1 cellular context compared by ENCODE assay signal in the genomic region with DNA sequence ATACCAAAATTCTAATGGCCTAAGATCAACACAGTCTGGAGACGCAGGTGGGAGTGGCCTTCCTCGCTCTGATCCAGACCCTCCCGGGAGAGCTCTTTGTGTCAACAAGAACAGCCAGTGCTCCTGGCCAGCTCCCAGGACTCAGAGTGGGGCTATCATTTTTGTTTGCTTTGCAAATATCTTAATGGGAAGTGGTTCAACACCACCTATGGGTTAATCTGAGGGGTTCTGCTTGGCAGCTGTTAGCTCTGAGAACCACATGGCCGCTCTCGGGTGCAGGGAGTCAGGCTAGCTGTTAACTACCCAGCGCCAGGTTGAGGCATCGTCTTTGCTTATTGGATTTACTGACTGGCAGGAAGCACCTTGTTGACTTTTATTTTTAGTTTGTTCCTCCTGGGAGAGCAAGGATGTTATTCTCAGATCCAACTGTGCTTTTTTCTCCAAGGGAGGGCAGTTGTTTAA.
A peak's percentile ranks its signal among the peaks of the same experiment; 100 is the strongest.
TF ChIP-seq lines count a peak whose summit lies in the region.

No MANE protein-coding gene starts in this region.

TF ChIP-seq in HepG2, 621 proteins besides CTCF, POLR2A, EP300 and RAD21 (continued from another document and continues in another):
- no peak for TF ChIP-seq ZNF407 (CRISPR knock-in tag; IDR thresholded peaks at IDR 0.05; ENCODE audit: not compliant biosample characterization)
- TF ChIP-seq ZNF143 (CRISPR knock-in tag; IDR thresholded peaks at IDR 0.05), result no peak
- no peak for TF ChIP-seq MBD4 (IDR thresholded peaks at IDR 0.05; ENCODE audit: borderline replicate concordance, low read length)
- 0 out of 2 replicates have a peak, but pooled peaks have one; percentile 50 for TF ChIP-seq MTA1 (CRISPR knock-in tag; IDR thresholded peaks at IDR 0.05; ENCODE audit: borderline replicate concordance)
- no peak for TF ChIP-seq CHD4 (IDR thresholded peaks at IDR 0.05; ENCODE audit: borderline replicate concordance, low read length)
- peak; percentile 70 for TF ChIP-seq MED1 (CRISPR knock-in tag; IDR thresholded peaks at IDR 0.05)
- TF ChIP-seq NFKB2 (CRISPR knock-in tag; IDR thresholded peaks at IDR 0.05; ENCODE audit: borderline replicate concordance), result no peak; the same call in 1 of the 2 replicates
- no peak for TF ChIP-seq ZBTB46 (CRISPR knock-in tag; IDR thresholded peaks at IDR 0.05; ENCODE audit: borderline replicate concordance)
- TF ChIP-seq, protein P1, sequence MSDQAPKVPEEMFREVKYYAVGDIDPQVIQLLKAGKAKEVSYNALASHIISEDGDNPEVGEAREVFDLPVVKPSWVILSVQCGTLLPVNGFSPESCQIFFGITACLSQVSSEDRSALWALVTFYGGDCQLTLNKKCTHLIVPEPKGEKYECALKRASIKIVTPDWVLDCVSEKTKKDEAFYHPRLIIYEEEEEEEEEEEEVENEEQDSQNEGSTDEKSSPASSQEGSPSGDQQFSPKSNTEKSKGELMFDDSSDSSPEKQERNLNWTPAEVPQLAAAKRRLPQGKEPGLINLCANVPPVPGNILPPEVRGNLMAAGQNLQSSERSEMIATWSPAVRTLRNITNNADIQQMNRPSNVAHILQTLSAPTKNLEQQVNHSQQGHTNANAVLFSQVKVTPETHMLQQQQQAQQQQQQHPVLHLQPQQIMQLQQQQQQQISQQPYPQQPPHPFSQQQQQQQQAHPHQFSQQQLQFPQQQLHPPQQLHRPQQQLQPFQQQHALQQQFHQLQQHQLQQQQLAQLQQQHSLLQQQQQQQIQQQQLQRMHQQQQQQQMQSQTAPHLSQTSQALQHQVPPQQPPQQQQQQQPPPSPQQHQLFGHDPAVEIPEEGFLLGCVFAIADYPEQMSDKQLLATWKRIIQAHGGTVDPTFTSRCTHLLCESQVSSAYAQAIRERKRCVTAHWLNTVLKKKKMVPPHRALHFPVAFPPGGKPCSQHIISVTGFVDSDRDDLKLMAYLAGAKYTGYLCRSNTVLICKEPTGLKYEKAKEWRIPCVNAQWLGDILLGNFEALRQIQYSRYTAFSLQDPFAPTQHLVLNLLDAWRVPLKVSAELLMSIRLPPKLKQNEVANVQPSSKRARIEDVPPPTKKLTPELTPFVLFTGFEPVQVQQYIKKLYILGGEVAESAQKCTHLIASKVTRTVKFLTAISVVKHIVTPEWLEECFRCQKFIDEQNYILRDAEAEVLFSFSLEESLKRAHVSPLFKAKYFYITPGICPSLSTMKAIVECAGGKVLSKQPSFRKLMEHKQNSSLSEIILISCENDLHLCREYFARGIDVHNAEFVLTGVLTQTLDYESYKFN (CRISPR knock-in tag; conservative IDR thresholded peaks at IDR 0.05), result peak; percentile 67
- no peak for TF ChIP-seq DNMT1 (CRISPR knock-in tag; IDR thresholded peaks at IDR 0.05)
- TF ChIP-seq TEAD2 (CRISPR knock-in tag; IDR thresholded peaks at IDR 0.05), result no peak
- TF ChIP-seq RFXAP (CRISPR knock-in tag; IDR thresholded peaks at IDR 0.05; ENCODE audit: borderline replicate concordance), result 0 out of 2 replicates have a peak, but pooled peaks have one; percentile 57
- no peak for TF ChIP-seq NFKBIZ (CRISPR knock-in tag; IDR thresholded peaks at IDR 0.05)
- no peak for TF ChIP-seq ZNF333 (CRISPR knock-in tag; IDR thresholded peaks at IDR 0.05; ENCODE audit: borderline replicate concordance)
- TF ChIP-seq SAP130 (CRISPR knock-in tag; IDR thresholded peaks at IDR 0.05; ENCODE audit: low read depth), result peak; percentile 72
- TF ChIP-seq, protein P2, sequence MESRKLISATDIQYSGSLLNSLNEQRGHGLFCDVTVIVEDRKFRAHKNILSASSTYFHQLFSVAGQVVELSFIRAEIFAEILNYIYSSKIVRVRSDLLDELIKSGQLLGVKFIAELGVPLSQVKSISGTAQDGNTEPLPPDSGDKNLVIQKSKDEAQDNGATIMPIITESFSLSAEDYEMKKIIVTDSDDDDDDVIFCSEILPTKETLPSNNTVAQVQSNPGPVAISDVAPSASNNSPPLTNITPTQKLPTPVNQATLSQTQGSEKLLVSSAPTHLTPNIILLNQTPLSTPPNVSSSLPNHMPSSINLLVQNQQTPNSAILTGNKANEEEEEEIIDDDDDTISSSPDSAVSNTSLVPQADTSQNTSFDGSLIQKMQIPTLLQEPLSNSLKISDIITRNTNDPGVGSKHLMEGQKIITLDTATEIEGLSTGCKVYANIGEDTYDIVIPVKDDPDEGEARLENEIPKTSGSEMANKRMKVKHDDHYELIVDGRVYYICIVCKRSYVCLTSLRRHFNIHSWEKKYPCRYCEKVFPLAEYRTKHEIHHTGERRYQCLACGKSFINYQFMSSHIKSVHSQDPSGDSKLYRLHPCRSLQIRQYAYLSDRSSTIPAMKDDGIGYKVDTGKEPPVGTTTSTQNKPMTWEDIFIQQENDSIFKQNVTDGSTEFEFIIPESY (CRISPR knock-in tag; IDR thresholded peaks at IDR 0.05), result no peak
- TF ChIP-seq ESRRA (CRISPR knock-in tag; IDR thresholded peaks at IDR 0.05; ENCODE audit: low read depth), result no peak
- TF ChIP-seq, protein P3, sequence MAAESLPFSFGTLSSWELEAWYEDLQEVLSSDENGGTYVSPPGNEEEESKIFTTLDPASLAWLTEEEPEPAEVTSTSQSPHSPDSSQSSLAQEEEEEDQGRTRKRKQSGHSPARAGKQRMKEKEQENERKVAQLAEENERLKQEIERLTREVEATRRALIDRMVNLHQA (CRISPR knock-in tag; IDR thresholded peaks at IDR 0.05), result no peak
- no peak for TF ChIP-seq ZNF343 (CRISPR knock-in tag; IDR thresholded peaks at IDR 0.05)
- TF ChIP-seq ZNF547 (CRISPR knock-in tag; IDR thresholded peaks at IDR 0.05), result no peak
- peak; percentile 10; the same call in 1 of the 2 replicates for TF ChIP-seq ZNF7 (CRISPR knock-in tag; IDR thresholded peaks at IDR 0.05)
- 0 out of 2 replicates have a peak, but pooled peaks have one; percentile 51 for TF ChIP-seq ZNF749 (CRISPR knock-in tag; IDR thresholded peaks at IDR 0.05; ENCODE audit: borderline replicate concordance)
- peak; percentile 80; the same call in 1 of the 2 replicates for TF ChIP-seq SMAD3 (CRISPR knock-in tag; IDR thresholded peaks at IDR 0.05)
- TF ChIP-seq ZNF224 (CRISPR knock-in tag; IDR thresholded peaks at IDR 0.05), result no peak
- peak; percentile 67 for TF ChIP-seq RXRB (CRISPR knock-in tag; IDR thresholded peaks at IDR 0.05; ENCODE audit: borderline replicate concordance)
- TF ChIP-seq SP140L (CRISPR knock-in tag; IDR thresholded peaks at IDR 0.05; ENCODE audit: borderline replicate concordance), result no peak
- TF ChIP-seq ZNF607 (CRISPR knock-in tag; IDR thresholded peaks at IDR 0.05; ENCODE audit: borderline replicate concordance), result no peak
- no peak for TF ChIP-seq NR2F1 (CRISPR knock-in tag; IDR thresholded peaks at IDR 0.05)
- TF ChIP-seq ZNF761 (CRISPR knock-in tag; conservative IDR thresholded peaks at IDR 0.05), result 0 out of 2 replicates have a peak, but pooled peaks have one; percentile 25
- TF ChIP-seq ARID5B (CRISPR knock-in tag; IDR thresholded peaks at IDR 0.05), result peak; percentile 87
- TF ChIP-seq IRX3 (CRISPR knock-in tag; IDR thresholded peaks at IDR 0.05; ENCODE audit: borderline replicate concordance, low read depth), result no peak
- no peak for TF ChIP-seq MYNN (CRISPR knock-in tag; IDR thresholded peaks at IDR 0.05; ENCODE audit: low read depth)
- no peak for TF ChIP-seq HOXA7 (CRISPR knock-in tag; IDR thresholded peaks at IDR 0.05)
- no peak for TF ChIP-seq ZNF230 (CRISPR knock-in tag; IDR thresholded peaks at IDR 0.05)
- peak; percentile 84; the same call in 1 of the 2 replicates for TF ChIP-seq TBX2 (CRISPR knock-in tag; IDR thresholded peaks at IDR 0.05; ENCODE audit: borderline replicate concordance)
- no peak for TF ChIP-seq SRY (CRISPR knock-in tag; IDR thresholded peaks at IDR 0.05)
- TF ChIP-seq, protein P4, sequence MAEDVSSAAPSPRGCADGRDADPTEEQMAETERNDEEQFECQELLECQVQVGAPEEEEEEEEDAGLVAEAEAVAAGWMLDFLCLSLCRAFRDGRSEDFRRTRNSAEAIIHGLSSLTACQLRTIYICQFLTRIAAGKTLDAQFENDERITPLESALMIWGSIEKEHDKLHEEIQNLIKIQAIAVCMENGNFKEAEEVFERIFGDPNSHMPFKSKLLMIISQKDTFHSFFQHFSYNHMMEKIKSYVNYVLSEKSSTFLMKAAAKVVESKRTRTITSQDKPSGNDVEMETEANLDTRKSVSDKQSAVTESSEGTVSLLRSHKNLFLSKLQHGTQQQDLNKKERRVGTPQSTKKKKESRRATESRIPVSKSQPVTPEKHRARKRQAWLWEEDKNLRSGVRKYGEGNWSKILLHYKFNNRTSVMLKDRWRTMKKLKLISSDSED (CRISPR knock-in tag; IDR thresholded peaks at IDR 0.05), result no peak
- peak; percentile 52; the same call in 1 of the 2 replicates for TF ChIP-seq ZFP1 (CRISPR knock-in tag; IDR thresholded peaks at IDR 0.05)
- TF ChIP-seq ZKSCAN8 (CRISPR knock-in tag; IDR thresholded peaks at IDR 0.05; ENCODE audit: borderline replicate concordance), result peak; percentile 54; the same call in 1 of the 2 replicates
